In genomic region chr11:131217313-131218297, GRCh38 we compare ENCODE assay signal across 9 cellular contexts.
DNase-seq lines count a peak whose midpoint lies in the region; FAIRE-seq and TF ChIP-seq lines count a peak whose summit lies in the region.
"Had no signal": no experiment of that assay in that cellular context is flagged by ENCODE, and none has a peak within 500 bp of the region (broad histone marks: within the 10 kb centered on the region; RNA-seq: fewer than 3 reads in every experiment).

No MANE protein-coding gene starts in this region.

- FAIRE-seq in H1 (lab: Jason Lieb, UNC), result peak; percentile 91

- no peaks in the 10 kb centered on the region; a peak in 2 of 7 replicates for H3K27me3 ChIP-seq in H1 (replicated peaks in 1 of 4; ENCODE audit: control insufficient read depth in 3 of 4, extremely low read depth in 1 of 4, insufficient read depth in 3 of 4, low read length in 3 of 4)
- H3K27me3 ChIP-seq in parathyroid adenoma (ENCODE audit: control insufficient read depth, insufficient read depth, low read length), result no peaks in the 10 kb centered on the region
- H3K27me3 ChIP-seq in tibial artery, result no peaks in the 10 kb centered on the region

- peak overlapping the region; percentile 71 for H4K91ac ChIP-seq in H1 (replicated peaks; ENCODE audit: insufficient read length, low read length)

- peak overlapping the region; percentile 93 for H2BK120ac ChIP-seq in H1 (replicated peaks; ENCODE audit: low read depth, low read length)

- H3K79me2 ChIP-seq in H1 (ENCODE audit: control insufficient read depth in 1 of 2, insufficient read depth in 2 of 2, low read length in 2 of 2) (no peaks in the 10 kb centered on the region), parathyroid adenoma (no peaks in the 10 kb centered on the region)

- intact Hi-C loops in tibial artery (cut with DNase I; ENCODE audit: low total_unique reads), result no loop called here

- peaks cover 4 to 26% (median 17%) of the 10 kb centered on the region in 4 experiments for H3K4me1 ChIP-seq in H1 (replicated peaks in 1 of 4; ENCODE audit: control insufficient read depth in 3 of 4, insufficient read depth in 4 of 4, low read length in 3 of 4)
- no peaks in the 10 kb centered on the region for H3K4me1 ChIP-seq in parathyroid adenoma
- no peaks in the 10 kb centered on the region for H3K4me1 ChIP-seq in tibial artery

- peak overlapping the region; percentile 79 for H4K5ac ChIP-seq in H1 (ENCODE audit: insufficient read length, low read depth, low read length)

- POLR2A ChIA-PET in H1 (lab: Charles Lee; ENCODE audit: partially characterized antibody), result interaction anchor here (0.9 to 4.1 kb wide), 4 partner anchors 15 to 43 kb away, joined by 3 to 24 read pairs (median 3); no protein-coding TSS in a partner anchor

- peak overlapping the region; percentile 18; the same call in 1 of the 2 replicates for H2AK5ac ChIP-seq in H1 (ENCODE audit: low read depth, low read length)

- H2AFZ ChIP-seq in H1 (ENCODE audit: low read length) (no peak overlapping the region), parathyroid adenoma (no peak overlapping the region)

- TF ChIP-seq RAD21 in H1 (IDR thresholded peaks at IDR 0.05 in 1 of 2, conservative IDR thresholded peaks at IDR 0.05 in 1 of 2; ENCODE audit: low read depth in 2 of 2, low read length in 2 of 2), result peak; percentile 37 to 62; a peak in 3 of 4 replicates

- H3K79me1 ChIP-seq in H1 (ENCODE audit: low read depth, low read length), result no peaks in the 10 kb centered on the region

- H3K23ac ChIP-seq in H1 (ENCODE audit: insufficient read length), result no peak overlapping the region

- H2BK20ac ChIP-seq in H1 (ENCODE audit: low read length), result peak overlapping the region; percentile 98

- no peak overlapping the region; the same call in 1 of the 2 replicates for H2BK15ac ChIP-seq in H1 (ENCODE audit: low read length)

- 37% methylated on average over 8 of the region's 8 CpGs; no CpG with 5 or more reads in 1 of the 2 experiments for WGBS in H1 (ENCODE audit: extremely low coverage in 1 of 2, insufficient coverage in 1 of 2, insufficient read length in 1 of 2, insufficient replicate concordance in 2 of 2, low coverage in 1 of 2, low lambda C conversion rate in 2 of 2, missing lambda C conversion rate in 1 of 2), 2 experiments

- H2BK5ac ChIP-seq in H1 (ENCODE audit: low read depth, low read length), result peak overlapping the region; percentile 87; the same call in 1 of the 2 replicates

- peak overlapping the region; percentile 91; the same call in 1 of the 2 replicates for H2BK12ac ChIP-seq in H1 (ENCODE audit: low read depth, low read length)

- H4K20me1 ChIP-seq in H1 (replicated peaks in 1 of 2; ENCODE audit: control insufficient read depth in 1 of 2, insufficient read depth in 2 of 2, low read length in 2 of 2), result no peaks in the 10 kb centered on the region

- H3K9me3 ChIP-seq in H1 (ENCODE audit: insufficient read depth in 2 of 2, low read depth in 1 of 2, low read length in 1 of 2) (no peaks in the 10 kb centered on the region), parathyroid adenoma (ENCODE audit: control insufficient read depth, low read length) (no peaks in the 10 kb centered on the region), tibial artery (no peaks in the 10 kb centered on the region)

- TF ChIP-seq CTCF in GM12864 (IDR thresholded peaks at IDR 0.05; ENCODE audit: low read depth, low read length, missing control alignments) (peak; percentile 49), LNCaP clone FGC (IDR thresholded peaks at IDR 0.05; ENCODE audit: control insufficient read depth, extremely low read depth, insufficient read depth) (peak; percentile 62), H1 (IDR thresholded peaks at IDR 0.05; ENCODE audit: control extremely low read depth in 1 of 3, insufficient read depth in 1 of 3, low read depth in 1 of 3, low read length in 3 of 3) (peak in 2 of 3 experiments; percentile 32 to 35; a peak in 3 of 4 replicates), parathyroid adenoma (IDR thresholded peaks at IDR 0.05) (peak; percentile 34), tibial artery (IDR thresholded peaks at IDR 0.05) (no peak)

- CTCF ChIA-PET in H1 (lab: Charles Lee; ENCODE audit: partially characterized antibody), result interaction anchor here (0.6 to 4.4 kb wide), 13 partner anchors 9 to 1523 kb away, joined by 3 to 28 read pairs (median 3); no protein-coding TSS in a partner anchor

- H3K4ac ChIP-seq in H1 (replicated peaks; ENCODE audit: insufficient read length, low read depth, low read length), result no peak overlapping the region

- no peak for TF ChIP-seq EP300 in H1 (IDR thresholded peaks at IDR 0.05; ENCODE audit: borderline replicate concordance in 1 of 2, low read depth in 2 of 2, low read length in 2 of 2)

- no peak overlapping the region for H3K56ac ChIP-seq in H1 (replicated peaks; ENCODE audit: insufficient read length, low read depth, low read length)

- H3K23me2 ChIP-seq in H1 (ENCODE audit: low read depth, low read length), result no peaks in the 10 kb centered on the region

- H3K36me3 ChIP-seq in H1 (ENCODE audit: control insufficient read depth in 2 of 4, insufficient read depth in 4 of 4, low read length in 3 of 4), result no peaks in the 10 kb centered on the region
- H3K36me3 ChIP-seq in parathyroid adenoma (ENCODE audit: control insufficient read depth, insufficient read depth, low read length), result no peaks in the 10 kb centered on the region
- no peaks in the 10 kb centered on the region for H3K36me3 ChIP-seq in tibial artery

- H3K14ac ChIP-seq in H1 (ENCODE audit: insufficient read length), result no peak overlapping the region

- peak overlapping the region; percentile 52; the same call in 1 of the 2 replicates for H3K27ac ChIP-seq in H1 (ENCODE audit: low read depth, low read length)
- H3K27ac ChIP-seq in parathyroid adenoma, result no peak overlapping the region
- no peak overlapping the region for H3K27ac ChIP-seq in tibial artery

- H3K4me3 ChIP-seq in GM12864 (ENCODE audit: low read depth, low read length) (no peak overlapping the region), LNCaP clone FGC (ENCODE audit: low read depth, low read length) (no peak overlapping the region), H1 (ENCODE audit: extremely low read depth in 1 of 4, insufficient read depth in 2 of 4, low read depth in 3 of 4, low read length in 4 of 4) (no peak overlapping the region), parathyroid adenoma (ENCODE audit: low read depth, low read length) (no peak overlapping the region), tibial artery (no peak overlapping the region)

- no peak overlapping the region for H4K8ac ChIP-seq in H1 (ENCODE audit: extremely low read depth, insufficient read depth, low read length)

- H3K9ac ChIP-seq in H1 (replicated peaks in 1 of 4; ENCODE audit: extremely low read depth in 1 of 4, low read depth in 3 of 4, low read length in 3 of 4) (no peak overlapping the region), parathyroid adenoma (no peak overlapping the region)

- peak overlapping the region; percentile 76 for H3K18ac ChIP-seq in H1 (ENCODE audit: extremely low read depth, low read length)

- no peak for DNase-seq in GM12864 (ENCODE audit: low read depth)
- no peak for DNase-seq in LNCaP clone FGC (ENCODE audit: low read depth)
- DNase-seq in H1 (ENCODE audit: low read depth in 1 of 2, low spot score in 2 of 2), result no peak
- no peak for DNase-seq in NCI-H510A treated with DMSO at 0.1 percent for 48 hours (lab: John Stamatoyannopoulos, UW)
- no peak for DNase-seq in tibial artery
- DNase-seq in NCI-H2196 (lab: John Stamatoyannopoulos, UW; ENCODE audit: unreplicated experiment), result no peak
- DNase-seq in cerebellum (ENCODE audit: low spot score), result no peak
- DNase-seq: NCI-H69 had no signal

- H3K4me2 ChIP-seq in H1 (ENCODE audit: insufficient read depth in 1 of 2, low read depth in 2 of 2, low read length in 2 of 2), result peak overlapping the region in 1 of 2 experiments; percentile 29; a peak in 2 of 4 replicates
- no peak overlapping the region for H3K4me2 ChIP-seq in parathyroid adenoma (ENCODE audit: low read length)

- TF ChIP-seq POLR2A in H1 (IDR thresholded peaks at IDR 0.05; ENCODE audit: control extremely low read depth in 1 of 2, low read depth in 2 of 2, low read length in 2 of 2), result no peak

TF ChIP-seq in H1, 55 proteins besides CTCF, POLR2A, EP300 and RAD21 (continues in another document):
- TF ChIP-seq MAX (IDR thresholded peaks at IDR 0.05) (peak; percentile 34), EZH2 (IDR thresholded peaks at IDR 0.05; ENCODE audit: low read depth, low read length, severe bottlenecking) (no peak), TCF12 (IDR thresholded peaks at IDR 0.05; ENCODE audit: low read depth, low read length) (0 out of 2 replicates have a peak, but pooled peaks have one; percentile 27), POU5F1 (IDR thresholded peaks at IDR 0.05; ENCODE audit: low read depth, low read length) (peak; percentile 57; the same call in 1 of the 2 replicates), SP1 (IDR thresholded peaks at IDR 0.05; ENCODE audit: low read depth, low read length) (no peak), RBBP5 (IDR thresholded peaks at IDR 0.05; ENCODE audit: borderline replicate concordance, low read depth, low read length) (no peak), BCL11A (IDR thresholded peaks at IDR 0.05; ENCODE audit: low read depth in 2 of 2, low read length in 2 of 2) (peak in 1 of 2 experiments; percentile 30), SP2 (IDR thresholded peaks at IDR 0.05; ENCODE audit: low read length) (no peak), GABPA (IDR thresholded peaks at IDR 0.05; ENCODE audit: borderline replicate concordance, insufficient read depth, low read length) (no peak), HDAC2 (IDR thresholded peaks at IDR 0.05; ENCODE audit: borderline replicate concordance in 1 of 2, low read depth in 2 of 2, low read length in 2 of 2) (peak in 1 of 2 experiments; percentile 80; a peak in 2 of 4 replicates), NANOG (IDR thresholded peaks at IDR 0.05; ENCODE audit: insufficient read depth, low read depth, low read length, poor library complexity, severe bottlenecking) (peak; percentile 71), ZNF274 (IDR thresholded peaks at IDR 0.05; ENCODE audit: borderline replicate concordance, extremely low read depth, low read length) (no peak), E2F6 (IDR thresholded peaks at IDR 0.05) (peak; percentile 69), JUN (IDR thresholded peaks at IDR 0.05; ENCODE audit: low read depth, low read length) (no peak)

Comparison
In these comparisons a context has a peak if more than half of its experiments do, and no peak if none do; other contexts are left out.
1. CTCF ChIP-seq: peak in GM12864 (single experiment), LNCaP clone FGC (single experiment), H1 (2 of 3) and parathyroid adenoma (single experiment); none in tibial artery (0 of 2).